16 cellular contexts compared by ENCODE assay signal in the genomic region with DNA sequence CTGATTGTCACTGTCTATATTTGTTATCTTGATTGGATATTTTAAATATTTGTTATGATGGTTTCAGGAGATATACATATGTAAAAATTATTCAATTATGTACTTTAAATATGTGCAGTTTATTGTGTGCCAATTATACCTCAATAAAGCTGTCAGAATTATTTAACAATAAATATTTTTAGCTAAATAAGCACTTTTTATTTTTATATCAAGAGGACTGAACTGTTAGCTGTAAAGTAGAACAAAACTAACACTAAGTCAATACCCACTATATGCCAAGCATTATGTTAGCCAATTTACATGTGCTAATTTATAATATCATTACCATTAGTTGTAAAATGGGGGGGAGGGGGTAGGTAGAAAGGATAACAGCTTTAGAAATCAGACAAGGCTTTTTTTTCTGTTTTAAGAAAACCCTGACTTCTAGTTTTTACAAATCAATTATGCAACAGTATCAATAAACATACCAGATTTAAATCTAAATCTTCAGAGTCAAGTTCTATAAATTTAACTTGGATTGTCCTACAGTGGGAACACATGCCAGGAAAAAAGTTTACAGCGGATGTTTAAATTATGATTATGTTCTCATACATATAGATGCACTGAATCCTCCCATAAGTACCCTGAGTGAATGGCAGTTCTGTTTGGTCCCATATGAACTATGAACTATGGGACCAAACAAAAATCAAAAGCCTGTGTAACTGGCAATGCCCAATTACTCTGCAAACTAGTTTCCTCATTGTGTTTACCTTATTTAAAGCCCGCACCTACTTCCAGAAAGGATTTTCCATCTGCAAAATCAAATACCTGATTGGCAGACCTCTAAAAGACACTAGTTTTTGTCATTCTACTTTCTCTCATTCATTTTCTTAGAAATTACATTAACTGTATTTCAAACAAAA. TPM values are rescaled to one million over a fixed set of nuclear protein-coding genes. Genes with fewer than 3 reads are reported as not detected.
DNase-seq lines count a peak whose midpoint lies in the region; ATAC-seq and TF ChIP-seq lines count a peak whose summit lies in the region.
"Had no signal": no experiment of that assay in that cellular context is flagged by ENCODE, and none has a peak within 500 bp of the region (broad histone marks: within the 10 kb centered on the region; RNA-seq: fewer than 3 reads in every experiment).

No MANE protein-coding gene starts in this region.

- H3K4me3 ChIP-seq in left ventricle myocardium inferior (peak overlapping the region; percentile 88), ascending aorta (peak overlapping the region; percentile 60 to 93), mesenchymal stem cell (ENCODE audit: insufficient read depth in 1 of 2, low read depth in 1 of 2, low read length in 2 of 2) (peak overlapping the region in 1 of 2 experiments; percentile 95), urinary bladder (ENCODE audit: low read depth, low read length) (no peak overlapping the region)

- H4K91ac ChIP-seq in mesenchymal stem cell (ENCODE audit: low read length) = no peak overlapping the region

- ATAC-seq in left ventricle myocardium superior = no peak
- no peak for ATAC-seq in GM21717 (IDR thresholded peaks at IDR 0.05; ENCODE audit: unreplicated experiment)
- ATAC-seq: sciatic nerve had no signal

- TF ChIP-seq CTCF in left ventricle myocardium inferior (IDR thresholded peaks at IDR 0.05; ENCODE audit: borderline replicate concordance) (no peak), ascending aorta (IDR thresholded peaks at IDR 0.05) (no peak)

- H3K9me3 ChIP-seq in left ventricle myocardium inferior (replicated peaks) (no peaks in the 10 kb centered on the region), ascending aorta (no peaks in the 10 kb centered on the region), mesenchymal stem cell (ENCODE audit: control insufficient read depth, low read length) (no peaks in the 10 kb centered on the region)
- H3K9me3 ChIP-seq: tibial nerve had no signal

- WGBS in mesenchymal stem cell = 90% methylated on average over 1 of the region's 2 CpGs
- WGBS in urinary bladder = 63% methylated on average over 2 of the region's 2 CpGs

- intact Hi-C loops in left ventricle myocardium inferior (cut with micrococcal nuclease) (no loop called here), left ventricle myocardium superior (cut with micrococcal nuclease) (no loop called here), ascending aorta (cut with DNase I) (loop anchor here (5.0 kb wide), 2 partner anchors 824 to 1391 kb away; partner anchors contain the start of genes MIPOL1 and SRP54)

- no peak overlapping the region for H4K8ac ChIP-seq in mesenchymal stem cell (ENCODE audit: low read length)

- no peak overlapping the region for H3K14ac ChIP-seq in mesenchymal stem cell (ENCODE audit: low read length in 2 of 2)

- H3K4ac ChIP-seq in mesenchymal stem cell (ENCODE audit: low read depth in 1 of 2, low read length in 2 of 2) = no peak overlapping the region

- no peak overlapping the region for H3K4me2 ChIP-seq in mesenchymal stem cell (ENCODE audit: low read length, poor library complexity, severe bottlenecking)

- H3K4me1 ChIP-seq in left ventricle myocardium inferior (peaks cover 53% of the 10 kb centered on the region), ascending aorta (peaks cover 0 to 20% of the 10 kb centered on the region in 2 donors), mesenchymal stem cell (ENCODE audit: control insufficient read depth, insufficient read depth, low read depth, low read length) (no peaks in the 10 kb centered on the region), urinary bladder (ENCODE audit: insufficient read depth) (no peaks in the 10 kb centered on the region)

- no peak overlapping the region for H2BK120ac ChIP-seq in mesenchymal stem cell (ENCODE audit: low read depth, low read length)

- H3K9ac ChIP-seq in mesenchymal stem cell (ENCODE audit: low read length) = peak overlapping the region; percentile 94

- H3K27ac ChIP-seq in left ventricle myocardium inferior (replicated peaks) = no peak overlapping the region
- no peak overlapping the region for H3K27ac ChIP-seq in ascending aorta
- no peak overlapping the region for H3K27ac ChIP-seq in mesenchymal stem cell (ENCODE audit: low read length, poor library complexity, severe bottlenecking)
- peak overlapping the region; percentile 10 for H3K27ac ChIP-seq in urinary bladder (ENCODE audit: low read depth)

- no peak overlapping the region for H2BK15ac ChIP-seq in mesenchymal stem cell (ENCODE audit: low read depth, poor library complexity, severe bottlenecking)

- H2AFZ ChIP-seq in mesenchymal stem cell (ENCODE audit: low read depth, low read length) = no peak overlapping the region

- no peak overlapping the region for H3K18ac ChIP-seq in mesenchymal stem cell (ENCODE audit: low read depth in 1 of 2, low read length in 2 of 2)

- H3K79me1 ChIP-seq in mesenchymal stem cell (replicated peaks; ENCODE audit: low read length, poor library complexity, severe bottlenecking) = peaks cover 13% of the 10 kb centered on the region

- H2BK5ac ChIP-seq in mesenchymal stem cell (ENCODE audit: low read depth, low read length, poor library complexity, severe bottlenecking) = no peak overlapping the region

- H3K36me3 ChIP-seq in left ventricle myocardium inferior = peaks cover 12% of the 10 kb centered on the region
- H3K36me3 ChIP-seq in ascending aorta = peaks cover 0 to 3% of the 10 kb centered on the region in 2 donors
- H3K36me3 ChIP-seq in mesenchymal stem cell (ENCODE audit: control insufficient read depth in 1 of 2, insufficient read depth in 2 of 2, low read depth in 1 of 2, low read length in 2 of 2) = no peaks in the 10 kb centered on the region
- H3K36me3 ChIP-seq in urinary bladder (ENCODE audit: insufficient read depth) = no peaks in the 10 kb centered on the region

- no peak overlapping the region for H2AK5ac ChIP-seq in mesenchymal stem cell (ENCODE audit: low read length, severe bottlenecking)

- no peak overlapping the region for H3K23ac ChIP-seq in mesenchymal stem cell (ENCODE audit: low read length in 2 of 2)

- no peaks in the 10 kb centered on the region for H3K27me3 ChIP-seq in left ventricle myocardium inferior (ENCODE audit: low read depth)
- H3K27me3 ChIP-seq in ascending aorta = no peaks in the 10 kb centered on the region
- no peaks in the 10 kb centered on the region for H3K27me3 ChIP-seq in mesenchymal stem cell (ENCODE audit: control insufficient read depth in 1 of 2, insufficient read depth in 1 of 2, low read length in 2 of 2)
- H3K27me3 ChIP-seq: tibial nerve had no signal

- H2BK12ac ChIP-seq in mesenchymal stem cell (ENCODE audit: low read length in 2 of 2) = no peak overlapping the region

- DNase-seq in left ventricle myocardium inferior (no peak), left ventricle myocardium superior (no peak), ascending aorta (ENCODE audit: low spot score in 2 of 2) (no peak), mesenchymal stem cell (no peak), NCI-H446 (lab: John Stamatoyannopoulos, UW) (no peak), dermis blood vessel endothelial cell (no peak)
- DNase-seq: activated gamma-delta T cell; NCI-H2081 treated with DMSO at 0.1 percent for 48 hours; NCI-H748 treated with DMSO at 0.1 percent for 48 hours; SHP77; stimulated activated CD4-positive, alpha-beta T cell treated with anti-CD3 and anti-CD28 coated beads, Interleukin-4, amount 100 ng/mL, for 1 hour; T1000 had no signal

RNA-seq across cellular contexts. Expression of gene RALGAPA1, which starts 2.8 kb away (rescaled TPM):
- total RNA-seq in left ventricle myocardium inferior (31.8 TPM), left ventricle myocardium superior (31.8 TPM), ascending aorta (101 TPM), urinary bladder (209 TPM), dermis blood vessel endothelial cell (24.6 and 44.1 TPM in 2 replicates)
- polyA plus RNA-seq in mesenchymal stem cell (2013, experiment 1 of 2) = 8.9 TPM
- 7.6 TPM for polyA plus RNA-seq in mesenchymal stem cell (2013, experiment 2 of 2)
- 17.4 TPM for polyA plus RNA-seq in urinary bladder

RNA-seq across cellular contexts. Expression of gene BRMS1L, which starts 19.9 kb away (rescaled TPM):
- total RNA-seq in left ventricle myocardium inferior = 14.2 TPM
- total RNA-seq in left ventricle myocardium superior = 13.0 TPM
- 7.7 TPM for total RNA-seq in ascending aorta
- 8.8 TPM for polyA plus RNA-seq in mesenchymal stem cell (2013, experiment 1 of 2)
- 9.8 TPM for polyA plus RNA-seq in mesenchymal stem cell (2013, experiment 2 of 2)
- 19.1 TPM for total RNA-seq in urinary bladder
- polyA plus RNA-seq in urinary bladder = 12.1 TPM
- total RNA-seq in dermis blood vessel endothelial cell = 2.9 and 10.8 TPM in 2 replicates
